In genomic region chr1:1260843-1261560, GRCh38 we compare ENCODE assay signal across 1 cellular context.
TF ChIP-seq lines count a peak whose summit lies in the region.

No MANE protein-coding gene starts in this region.

TF ChIP-seq in IMR-90, 13 proteins besides CTCF, POLR2A, EP300 and RAD21:
- TF ChIP-seq RCOR1 (IDR thresholded peaks at IDR 0.05; ENCODE audit: insufficient replicate concordance, low read length) (no peak), MXI1 (IDR thresholded peaks at IDR 0.05; ENCODE audit: borderline replicate concordance, low read depth, low read length) (no peak), RFX5 (IDR thresholded peaks at IDR 0.05; ENCODE audit: low read depth, low read length) (no peak), MAZ (IDR thresholded peaks at IDR 0.05; ENCODE audit: borderline replicate concordance, low read depth, low read length) (no peak), CHD1 (IDR thresholded peaks at IDR 0.05; ENCODE audit: low read depth, low read length) (no peak), USF2 (IDR thresholded peaks at IDR 0.05; ENCODE audit: low read depth, low read length) (no peak), FOS (IDR thresholded peaks at IDR 0.05; ENCODE audit: low read depth, low read length) (no peak), MAFK (IDR thresholded peaks at IDR 0.05; ENCODE audit: low read depth, low read length) (no peak), CEBPB (IDR thresholded peaks at IDR 0.05; ENCODE audit: low read depth, low read length) (no peak), NFE2L2 (IDR thresholded peaks at IDR 0.05; ENCODE audit: low read depth, low read length) (no peak)
- TF ChIP-seq, protein P1, sequence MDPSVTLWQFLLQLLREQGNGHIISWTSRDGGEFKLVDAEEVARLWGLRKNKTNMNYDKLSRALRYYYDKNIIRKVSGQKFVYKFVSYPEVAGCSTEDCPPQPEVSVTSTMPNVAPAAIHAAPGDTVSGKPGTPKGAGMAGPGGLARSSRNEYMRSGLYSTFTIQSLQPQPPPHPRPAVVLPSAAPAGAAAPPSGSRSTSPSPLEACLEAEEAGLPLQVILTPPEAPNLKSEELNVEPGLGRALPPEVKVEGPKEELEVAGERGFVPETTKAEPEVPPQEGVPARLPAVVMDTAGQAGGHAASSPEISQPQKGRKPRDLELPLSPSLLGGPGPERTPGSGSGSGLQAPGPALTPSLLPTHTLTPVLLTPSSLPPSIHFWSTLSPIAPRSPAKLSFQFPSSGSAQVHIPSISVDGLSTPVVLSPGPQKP (IDR thresholded peaks at IDR 0.05; ENCODE audit: borderline replicate concordance, low read depth, low read length): no peak
TF ChIP-seq in IMR-90: peak in this region for 0.
